13 cellular contexts compared by ENCODE assay signal in genomic region chr10:99396471-99396870, GRCh38. TPM values are rescaled to one million over a fixed set of nuclear protein-coding genes. Genes with fewer than 3 reads are reported as not detected.
A peak's percentile ranks its signal among the peaks of the same experiment; 100 is the strongest.
DNase-seq lines count a peak whose midpoint lies in the region; ATAC-seq and TF ChIP-seq lines count a peak whose summit lies in the region.
"Had no signal": no experiment of that assay in that cellular context is flagged by ENCODE, and none has a peak within 500 bp of the region (broad histone marks: within the 10 kb centered on the region; RNA-seq: fewer than 3 reads in every experiment).

No MANE protein-coding gene starts in this region.

- DNase-seq in EH (ENCODE audit: low read depth) (peak; percentile 69), NCI-H226 (peak; percentile 21), epithelial cell of prostate (ENCODE audit: low read depth, low spot score) (no peak), non-pigmented ciliary epithelial cell (ENCODE audit: low read depth) (peak; percentile 60), brain microvascular endothelial cell (no peak), H7 (no peak)
- no peak for DNase-seq in effector memory CD8-positive, alpha-beta T cell
- DNase-seq: activated CD4-positive, alpha-beta T cell treated with anti-CD3 and anti-CD28 coated beads, Interleukin-2, amount 10 ng/mL, durations not matched to agents 7 days and 5 days; mucosa of descending colon; NCI-H2227 treated with DMSO at 0.1 percent for 48 hours; T-helper 2 cell had no signal

- peaks cover 2 to 4% of the 10 kb centered on the region in 2 donors for H3K4me1 Mint-ChIP-seq in effector memory CD8-positive, alpha-beta T cell (ENCODE audit: low read depth in 2 of 2)

- no peak for ATAC-seq in effector memory CD8-positive, alpha-beta T cell (replicated peaks)
- ATAC-seq in HG03045 (IDR thresholded peaks at IDR 0.05; ENCODE audit: unreplicated experiment), result no peak
- ATAC-seq: mucosa of descending colon had no signal

- peaks cover 2% of the 10 kb centered on the region for H3K36me3 ChIP-seq in brain microvascular endothelial cell (replicated peaks)
- H3K36me3 ChIP-seq in H7 (replicated peaks; ENCODE audit: control insufficient read depth, insufficient read depth, low read length), result peaks cover 9% of the 10 kb centered on the region

- no peak overlapping the region for H3K4me3 Mint-ChIP-seq in effector memory CD8-positive, alpha-beta T cell
- H3K4me3 Mint-ChIP-seq: activated CD4-positive, alpha-beta T cell treated with anti-CD3 and anti-CD28 coated beads, Interleukin-2, amount 10 ng/mL, durations not matched to agents 7 days and 5 days; activated T-helper 1 cell treated with anti-CD3 and anti-CD28 coated beads, Interleukin-12 subunit alpha, Interleukin-12 subunit beta, Interleukin-2, Interleukin-4 antibody, amounts not matched to agents 30 ng/mL and 10 ng/mL and 1 ng/mL, durations not matched to agents 14 hours and 24 hours and 36 hours had no signal

- no peaks in the 10 kb centered on the region for H3K27me3 Mint-ChIP-seq in effector memory CD8-positive, alpha-beta T cell
- H3K27me3 Mint-ChIP-seq: activated CD4-positive, alpha-beta T cell treated with anti-CD3 and anti-CD28 coated beads, Interleukin-2, amount 10 ng/mL, durations not matched to agents 7 days and 5 days had no signal

- H3K36me3 Mint-ChIP-seq in effector memory CD8-positive, alpha-beta T cell (ENCODE audit: insufficient read depth), result peaks cover 24% of the 10 kb centered on the region

- H3K27me3 ChIP-seq in brain microvascular endothelial cell (replicated peaks) (no peaks in the 10 kb centered on the region), H7 (ENCODE audit: control insufficient read depth, insufficient read depth, low read length) (no peaks in the 10 kb centered on the region)

- no peak overlapping the region for H3K4me3 ChIP-seq in brain microvascular endothelial cell (ENCODE audit: low read depth, low read length)
- H3K4me3 ChIP-seq in H7 (ENCODE audit: insufficient read depth, low read depth, low read length), result no peak overlapping the region
- H3K4me3 ChIP-seq: mucosa of descending colon had no signal

- no peak overlapping the region for H3K27ac Mint-ChIP-seq in effector memory CD8-positive, alpha-beta T cell

- in situ Hi-C loops in brain microvascular endothelial cell (cut with HindIII; ENCODE audit: low pct_ligation_motif_present, low sequenced_read_pairs), result no loop called here

- H3K27ac ChIP-seq in epithelial cell of prostate (peak overlapping the region; percentile 84), brain microvascular endothelial cell (no peak overlapping the region)

- H3K9me3 Mint-ChIP-seq in effector memory CD8-positive, alpha-beta T cell, result no peaks in the 10 kb centered on the region
- H3K9me3 Mint-ChIP-seq: activated CD4-positive, alpha-beta T cell treated with anti-CD3 and anti-CD28 coated beads, Interleukin-2, amount 10 ng/mL, durations not matched to agents 7 days and 5 days; activated T-helper 1 cell treated with anti-CD3 and anti-CD28 coated beads, Interleukin-12 subunit alpha, Interleukin-12 subunit beta, Interleukin-2, Interleukin-4 antibody, amounts not matched to agents 30 ng/mL and 10 ng/mL and 1 ng/mL, durations not matched to agents 14 hours and 24 hours and 36 hours had no signal

- TF ChIP-seq CTCF in brain microvascular endothelial cell (IDR thresholded peaks at IDR 0.05; ENCODE audit: low read depth, low read length, missing control alignments), result no peak

RNA-seq across cellular contexts. Expression of gene GOT1, which starts 34.0 kb away (rescaled TPM):
- 35.4 and 48.2 TPM in 2 replicates for total RNA-seq in H7 (2014; rRNA removed; shearing (Covaris generic))

Comparison
In these comparisons a context has a peak if more than half of its experiments do, and no peak if none do; other contexts are left out.
1. DNase-seq: peak in EH (single experiment), NCI-H226 (single experiment) and non-pigmented ciliary epithelial cell (single experiment); none in epithelial cell of prostate (single experiment), brain microvascular endothelial cell (single experiment), effector memory CD8-positive, alpha-beta T cell (0 of 3) and H7 (single experiment).